ENCODE assay signal across 12 cellular contexts in genomic region chr1:183806650-183807049, GRCh38. TPM values are rescaled to one million over a fixed set of nuclear protein-coding genes. Genes with fewer than 3 reads are reported as not detected.
DNase-seq lines count a peak whose midpoint lies in the region; TF ChIP-seq lines count a peak whose summit lies in the region.
"Had no signal": no experiment of that assay in that cellular context is flagged by ENCODE, and none has a peak within 500 bp of the region (broad histone marks: within the 10 kb centered on the region; RNA-seq: fewer than 3 reads in every experiment).

No MANE protein-coding gene starts in this region.

- H3K4me1 ChIP-seq in colonic mucosa = no peaks in the 10 kb centered on the region
- H3K4me1 ChIP-seq in transverse colon = peaks cover 0 to 39% (median 3%) of the 10 kb centered on the region in 4 donors

- no peaks in the 10 kb centered on the region for H3K36me3 ChIP-seq in colonic mucosa
- no peaks in the 10 kb centered on the region for H3K36me3 ChIP-seq in transverse colon
- no peaks in the 10 kb centered on the region for H3K36me3 ChIP-seq in MG63

- WGBS in transverse colon (ENCODE audit: low coverage in 1 of 2), 2 donors = 85% methylated on average over 1 of the region's 1 CpG; no CpG with 5 or more reads in 1 of the 2 donors

- TF ChIP-seq EP300 in transverse colon (IDR thresholded peaks at IDR 0.05; ENCODE audit: low read depth) = no peak

- peak overlapping the region; percentile 100 for H3K4me3 Mint-ChIP-seq in mesothelial cell of epicardium
- H3K4me3 Mint-ChIP-seq: activated CD8-positive, alpha-beta T cell treated with anti-CD3 and anti-CD28 coated beads for 36 hours had no signal

- H3K27ac ChIP-seq in colonic mucosa (peak overlapping the region; percentile 2), transverse colon (peak overlapping the region; percentile 84 to 86 (median 84))
- H3K27ac ChIP-seq: 22Rv1 had no signal

- in situ Hi-C loops in transverse colon (cut with MboI; ENCODE audit: low pct_ligation_motif_present in 1 of 4, low pct_unique_long_range_greater_than_20kb in 1 of 4, low sequenced_read_pairs in 3 of 4) = no loop called here

- H3K4me3 ChIP-seq in colonic mucosa = peak overlapping the region; percentile 0
- H3K4me3 ChIP-seq in transverse colon = peak overlapping the region in 3 of 4 donors; percentile 20 to 63 (median 44)
- H3K4me3 ChIP-seq in MG63 = no peak overlapping the region

- H3K27me3 ChIP-seq in colonic mucosa (no peaks in the 10 kb centered on the region), transverse colon (peaks cover 11% of the 10 kb centered on the region), MG63 (no peaks in the 10 kb centered on the region)

- H3K27me3 Mint-ChIP-seq in mesothelial cell of epicardium (ENCODE audit: low read depth) = no peaks in the 10 kb centered on the region

- H3K36me3 Mint-ChIP-seq in mesothelial cell of epicardium = peaks cover 14% of the 10 kb centered on the region

- TF ChIP-seq CTCF in colonic mucosa (IDR thresholded peaks at IDR 0.05) (no peak), mesothelial cell of epicardium (IDR thresholded peaks at IDR 0.05; ENCODE audit: unreplicated experiment) (no peak), transverse colon (IDR thresholded peaks at IDR 0.05) (no peak)

- no peak for TF ChIP-seq POLR2A in transverse colon (IDR thresholded peaks at IDR 0.05)

- peak overlapping the region in 1 of 2 donors; percentile 45 for H3K9ac ChIP-seq in colonic mucosa (ENCODE audit: low read depth in 2 of 2, low read length in 2 of 2)

- intact Hi-C loops in colonic mucosa (cut with DNase I) = no loop called here
- intact Hi-C loops in transverse colon (cut with DNase I; ENCODE audit: low total_unique reads) = loop anchor here (10.0 kb wide), 1 partner anchor 108 kb away; no protein-coding TSS in a partner anchor

- DNase-seq in DMS53 (lab: John Stamatoyannopoulos, UW) (peak; percentile 13), DMS53 treated with DMSO at 0.1 percent for 48 hours (lab: John Stamatoyannopoulos, UW; ENCODE audit: unreplicated experiment) (no peak), colonic mucosa (no peak), mesothelial cell of epicardium (ENCODE audit: low spot score in 2 of 2, unreplicated experiment in 2 of 2) (no peak), transverse colon (no peak), MG63 (no peak), DMS153 (lab: John Stamatoyannopoulos, UW) (no peak), NCI-H524 treated with DMSO at 0.1 percent for 48 hours (lab: John Stamatoyannopoulos, UW) (no peak)
- DNase-seq: activated CD8-positive, alpha-beta T cell treated with anti-CD3 and anti-CD28 coated beads for 36 hours; immature natural killer cell; stimulated activated CD4-positive, alpha-beta T cell treated with anti-CD3 and anti-CD28 coated beads, Interleukin-1b, Interleukin-23, amount 100 ng/mL, for 48 hours had no signal

- H3K4me1 Mint-ChIP-seq in mesothelial cell of epicardium = peaks cover 56% of the 10 kb centered on the region

- H3K9me3 ChIP-seq in colonic mucosa (no peaks in the 10 kb centered on the region), transverse colon (peaks cover 0 to 5% of the 10 kb centered on the region in 2 donors), MG63 (peaks cover 5% of the 10 kb centered on the region; the same call in 1 of the 2 replicates)

- peak overlapping the region; percentile 62 for H3K27ac Mint-ChIP-seq in mesothelial cell of epicardium
- H3K27ac Mint-ChIP-seq: activated CD8-positive, alpha-beta T cell treated with anti-CD3 and anti-CD28 coated beads for 36 hours; immature natural killer cell had no signal

- peaks cover 5% of the 10 kb centered on the region for H3K9me3 Mint-ChIP-seq in mesothelial cell of epicardium

RNA-seq across cellular contexts. Expression of gene RGL1, which starts 1.7 kb away (rescaled TPM):
- total RNA-seq in colonic mucosa (1 to 10 TPM; 4.0 to 9.5 TPM), mesothelial cell of epicardium (30.5 to 34.0 TPM (median 31.3 TPM) in 3 replicates), transverse colon (10 to 100 TPM; 12.1 to 13.8 (median 13.0) TPM)
- total RNA-seq in MG63 (2014; rRNA removed; shearing (Covaris generic); ENCODE audit: low replicate concordance) = 4.1 and 4.9 TPM in 2 replicates
